Comparison of ENCODE assay signal across 12 cellular contexts in genomic region chr18:37453754-37454153, GRCh38.
A peak's percentile ranks its signal among the peaks of the same experiment; 100 is the strongest.
DNase-seq lines count a peak whose midpoint lies in the region; ATAC-seq and TF ChIP-seq lines count a peak whose summit lies in the region.
"Had no signal": no experiment of that assay in that cellular context is flagged by ENCODE, and none has a peak within 500 bp of the region (broad histone marks: within the 10 kb centered on the region; RNA-seq: fewer than 3 reads in every experiment).

No MANE protein-coding gene starts in this region.

- no peak overlapping the region for H2AFZ ChIP-seq in neuronal stem cell (ENCODE audit: low read length)

- peaks cover 64% of the 10 kb centered on the region for H3K4me1 Mint-ChIP-seq in brain

- no peak overlapping the region for H3K4me3 ChIP-seq in neuronal stem cell (ENCODE audit: low read length in 2 of 2)
- no peak overlapping the region for H3K4me3 ChIP-seq in upper lobe of left lung
- H3K4me3 ChIP-seq: HAP-1 had no signal

- H3K9me3 ChIP-seq in neuronal stem cell (replicated peaks in 1 of 2; ENCODE audit: control insufficient read depth in 2 of 2, insufficient read depth in 1 of 2, low read depth in 1 of 2, low read length in 2 of 2) (peaks cover 0 to 2% of the 10 kb centered on the region in 2 donors), upper lobe of left lung (no peaks in the 10 kb centered on the region)
- H3K9me3 ChIP-seq: HAP-1 had no signal

- H2BK120ac ChIP-seq in neuronal stem cell (ENCODE audit: low read depth, low read length): no peak overlapping the region

- no peak for ATAC-seq in upper lobe of left lung (ENCODE audit: low FRiP score in 2 of 2)
- no peak for ATAC-seq in GM19397 (IDR thresholded peaks at IDR 0.05; ENCODE audit: unreplicated experiment)
- ATAC-seq in GM21576 (IDR thresholded peaks at IDR 0.05; ENCODE audit: unreplicated experiment): no peak

- H2BK15ac ChIP-seq in neuronal stem cell (ENCODE audit: low read length): no peak overlapping the region

- H3K14ac ChIP-seq in neuronal stem cell (ENCODE audit: low read length): no peak overlapping the region

- no peak overlapping the region for H4K91ac ChIP-seq in neuronal stem cell (ENCODE audit: low read depth, low read length, poor library complexity)

- H3K36me3 ChIP-seq in neuronal stem cell (replicated peaks in 1 of 2; ENCODE audit: control insufficient read depth in 2 of 2, insufficient read depth in 2 of 2, low read length in 2 of 2) (no peaks in the 10 kb centered on the region), upper lobe of left lung (no peaks in the 10 kb centered on the region)
- H3K36me3 ChIP-seq: HAP-1 had no signal

- no peak overlapping the region for H4K8ac ChIP-seq in neuronal stem cell (ENCODE audit: low read depth, low read length)

- no peak overlapping the region for H3K4ac ChIP-seq in neuronal stem cell (ENCODE audit: low read length)

- no peak overlapping the region for H3K9ac ChIP-seq in neuronal stem cell (ENCODE audit: low read depth, low read length, poor library complexity)

- no peak overlapping the region for H3K23ac ChIP-seq in neuronal stem cell (ENCODE audit: low read depth, low read length, poor library complexity)

- no peak overlapping the region for H2BK5ac ChIP-seq in neuronal stem cell (ENCODE audit: low read length)

- TF ChIP-seq POLR2A in upper lobe of left lung (IDR thresholded peaks at IDR 0.05): no peak

- no peaks in the 10 kb centered on the region for H3K27me3 ChIP-seq in neuronal stem cell (ENCODE audit: control insufficient read depth in 3 of 3, insufficient read depth in 3 of 3, low read depth in 1 of 3, low read length in 3 of 3)
- H3K27me3 ChIP-seq in upper lobe of left lung: no peaks in the 10 kb centered on the region

- no peak overlapping the region for H2AK5ac ChIP-seq in neuronal stem cell (ENCODE audit: low read depth, low read length)

- no CpG with 5 or more reads among the region's 3 CpGs for WGBS in neuronal stem cell (ENCODE audit: extremely low coverage in 2 of 2, insufficient read length in 2 of 2, insufficient replicate concordance in 1 of 2), 2 donors
- 68 to 70% methylated on average over 3 of the region's 3 CpGs for WGBS in upper lobe of left lung, 2 donors

- DNase-seq in left kidney (ENCODE audit: low read depth, low spot score) (peak; percentile 56), neuronal stem cell (ENCODE audit: low spot score) (no peak), upper lobe of left lung (no peak), AG20443 (ENCODE audit: low spot score) (no peak)
- DNase-seq: C1 segment of cervical spinal cord, NCI-H1417 treated with DMSO at 0.1 percent for 48 hours, SHP77 had no signal

- TF ChIP-seq CTCF in brain (conservative IDR thresholded peaks at IDR 0.05) (no peak), upper lobe of left lung (IDR thresholded peaks at IDR 0.05) (no peak)

- H3K27ac Mint-ChIP-seq in brain: peak overlapping the region in 3 of 5 experiments; percentile 73 to 95 (median 88)
- H3K27ac Mint-ChIP-seq: IgD-negative memory B cell had no signal

- no peaks in the 10 kb centered on the region for H3K79me1 ChIP-seq in neuronal stem cell (ENCODE audit: low read depth, low read length)

- peak overlapping the region; percentile 63 for H2BK12ac ChIP-seq in neuronal stem cell (ENCODE audit: low read length)

- no peak overlapping the region for H3K4me2 ChIP-seq in neuronal stem cell (ENCODE audit: insufficient read depth, low read length, poor library complexity, severe bottlenecking)

- H3K9me3 Mint-ChIP-seq in brain: no peaks in the 10 kb centered on the region
- H3K9me3 Mint-ChIP-seq: IgD-negative memory B cell had no signal

- peaks cover 11% of the 10 kb centered on the region for H3K27me3 Mint-ChIP-seq in brain

- no peaks in the 10 kb centered on the region for H3K36me3 Mint-ChIP-seq in brain
- H3K36me3 Mint-ChIP-seq: IgD-negative memory B cell had no signal

- peaks cover 17 to 55% of the 10 kb centered on the region in 2 donors for H3K4me1 ChIP-seq in neuronal stem cell (ENCODE audit: control insufficient read depth in 2 of 2, insufficient read depth in 1 of 2, low read depth in 1 of 2, low read length in 2 of 2)
- H3K4me1 ChIP-seq in upper lobe of left lung: peaks cover 4 to 15% (median 7%) of the 10 kb centered on the region in 4 donors
- H3K4me1 ChIP-seq: HAP-1 had no signal

- H3K4me3 Mint-ChIP-seq in brain: no peak overlapping the region
- H3K4me3 Mint-ChIP-seq: IgD-negative memory B cell had no signal

- peak overlapping the region; percentile 76 for H3K18ac ChIP-seq in neuronal stem cell (ENCODE audit: low read length)

- H3K27ac ChIP-seq in neuronal stem cell (replicated peaks; ENCODE audit: low read length): no peak overlapping the region
- H3K27ac ChIP-seq in upper lobe of left lung: peak overlapping the region in 3 of 4 donors; percentile 60 to 69 (median 66)

- no peak for TF ChIP-seq EP300 in upper lobe of left lung (IDR thresholded peaks at IDR 0.05)
